1 cellular context compared by ENCODE assay signal in the genomic region with DNA sequence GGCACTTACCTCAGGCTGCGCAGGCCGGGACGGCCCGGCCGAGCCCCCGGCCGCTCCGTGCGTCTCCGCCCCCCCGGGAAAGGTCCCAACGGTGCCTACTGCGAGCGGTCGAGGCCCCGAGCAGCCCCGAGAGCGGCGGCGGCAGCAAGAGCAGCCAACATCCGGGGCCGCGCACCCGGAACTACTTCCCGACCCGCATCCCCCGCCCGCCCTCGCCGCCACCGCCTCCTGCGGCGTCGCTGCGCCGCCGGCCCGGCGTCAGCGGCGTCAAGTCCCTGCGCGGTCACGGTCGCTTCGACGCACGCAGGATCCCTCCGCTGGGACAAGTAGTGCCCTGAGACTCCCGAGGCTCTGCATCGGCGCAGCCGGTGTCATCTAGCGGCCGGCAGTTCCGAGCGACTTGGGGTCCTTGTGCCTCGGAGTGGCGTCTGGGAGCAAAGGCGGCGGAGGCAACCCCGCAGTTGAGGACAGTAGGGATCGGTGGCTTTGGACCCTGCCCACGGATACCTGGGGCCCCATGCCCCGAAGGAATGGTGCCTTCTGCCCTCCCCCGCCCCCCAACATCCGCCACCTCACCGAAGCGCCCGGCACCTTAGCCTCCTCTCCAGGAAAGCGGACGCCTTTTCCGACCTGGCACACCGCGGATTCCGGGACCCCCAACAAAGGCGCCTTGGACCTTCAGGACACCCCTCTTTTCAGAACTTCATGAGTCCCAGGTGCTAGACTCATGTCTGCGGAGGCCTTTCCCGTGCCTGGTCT.
TF ChIP-seq lines count a peak whose summit lies in the region.

A gene (minus strand): TSS at position 186 of the 759 bp plus-strand sequence. CDS start 24,142 bp downstream, outside the sequence.

TF ChIP-seq in K562, 482 proteins besides CTCF, POLR2A, EP300 and RAD21 (continued from another document and continues in another):
- TF ChIP-seq, protein P1, sequence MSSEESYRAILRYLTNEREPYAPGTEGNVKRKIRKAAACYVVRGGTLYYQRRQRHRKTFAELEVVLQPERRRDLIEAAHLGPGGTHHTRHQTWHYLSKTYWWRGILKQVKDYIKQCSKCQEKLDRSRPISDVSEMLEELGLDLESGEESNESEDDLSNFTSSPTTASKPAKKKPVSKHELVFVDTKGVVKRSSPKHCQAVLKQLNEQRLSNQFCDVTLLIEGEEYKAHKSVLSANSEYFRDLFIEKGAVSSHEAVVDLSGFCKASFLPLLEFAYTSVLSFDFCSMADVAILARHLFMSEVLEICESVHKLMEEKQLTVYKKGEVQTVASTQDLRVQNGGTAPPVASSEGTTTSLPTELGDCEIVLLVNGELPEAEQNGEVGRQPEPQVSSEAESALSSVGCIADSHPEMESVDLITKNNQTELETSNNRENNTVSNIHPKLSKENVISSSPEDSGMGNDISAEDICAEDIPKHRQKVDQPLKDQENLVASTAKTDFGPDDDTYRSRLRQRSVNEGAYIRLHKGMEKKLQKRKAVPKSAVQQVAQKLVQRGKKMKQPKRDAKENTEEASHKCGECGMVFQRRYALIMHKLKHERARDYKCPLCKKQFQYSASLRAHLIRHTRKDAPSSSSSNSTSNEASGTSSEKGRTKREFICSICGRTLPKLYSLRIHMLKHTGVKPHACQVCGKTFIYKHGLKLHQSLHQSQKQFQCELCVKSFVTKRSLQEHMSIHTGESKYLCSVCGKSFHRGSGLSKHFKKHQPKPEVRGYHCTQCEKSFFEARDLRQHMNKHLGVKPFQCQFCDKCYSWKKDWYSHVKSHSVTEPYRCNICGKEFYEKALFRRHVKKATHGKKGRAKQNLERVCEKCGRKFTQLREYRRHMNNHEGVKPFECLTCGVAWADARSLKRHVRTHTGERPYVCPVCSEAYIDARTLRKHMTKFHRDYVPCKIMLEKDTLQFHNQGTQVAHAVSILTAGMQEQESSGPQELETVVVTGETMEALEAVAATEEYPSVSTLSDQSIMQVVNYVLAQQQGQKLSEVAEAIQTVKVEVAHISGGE (CRISPR knock-in tag; IDR thresholded peaks at IDR 0.05): 0 out of 6 replicates have a peak, but pooled peaks of 1 of the 3 experiments have one; percentile 62
- TF ChIP-seq SRSF7 (optimal IDR thresholded peaks at IDR 0.05; ENCODE audit: low read depth, low read length) (no peak), NCOR1 (IDR thresholded peaks at IDR 0.05) (peak; percentile 54; the same call in 1 of the 2 replicates), ZBTB8A (IDR thresholded peaks at IDR 0.05; ENCODE audit: partially characterized antibody) (no peak), ZBTB17 (CRISPR knock-in tag; IDR thresholded peaks at IDR 0.05) (no peak), STAG1 (CRISPR knock-in tag; IDR thresholded peaks at IDR 0.05; ENCODE audit: borderline replicate concordance) (peak; percentile 49; the same call in 1 of the 2 replicates), SMAD4 (CRISPR knock-in tag; conservative IDR thresholded peaks at IDR 0.05) (peak; percentile 87), TBL1XR1 (IDR thresholded peaks at IDR 0.05; ENCODE audit: low read length in 2 of 2) (peak; percentile 57 to 82; a peak in 3 of 4 replicates), ZKSCAN8 (CRISPR knock-in tag; IDR thresholded peaks at IDR 0.05) (no peak), ZNF217 (CRISPR knock-in tag; IDR thresholded peaks at IDR 0.05) (no peak), ZNF239 (CRISPR knock-in tag; IDR thresholded peaks at IDR 0.05) (no peak; the same call in 1 of the 2 replicates), MXI1 (IDR thresholded peaks at IDR 0.05; ENCODE audit: low read depth, low read length) (0 out of 2 replicates have a peak, but pooled peaks have one; percentile 21), CCAR2 (IDR thresholded peaks at IDR 0.05; ENCODE audit: low read depth, low read length) (no peak), MED1 (CRISPR knock-in tag; IDR thresholded peaks at IDR 0.05; ENCODE audit: borderline replicate concordance) (peak; percentile 83; the same call in 1 of the 2 replicates), ZBED1 (IDR thresholded peaks at IDR 0.05) (peak; percentile 79; the same call in 1 of the 2 replicates), TAF15 (IDR thresholded peaks at IDR 0.05; ENCODE audit: low read depth, low read length) (no peak), HNRNPH1 (optimal IDR thresholded peaks at IDR 0.05; ENCODE audit: low read depth, low read length) (no peak), FOXP1 (CRISPR knock-in tag; IDR thresholded peaks at IDR 0.05) (peak; percentile 67; the same call in 1 of the 2 replicates), ZNF75A (CRISPR knock-in tag; IDR thresholded peaks at IDR 0.05) (no peak), ZEB2 (IDR thresholded peaks at IDR 0.05) (peak; percentile 53; the same call in 1 of the 2 replicates), ZNF184 (CRISPR knock-in tag; IDR thresholded peaks at IDR 0.05) (no peak), U2AF1 (optimal IDR thresholded peaks at IDR 0.05; ENCODE audit: low read depth, low read length) (no peak), NCOA1 (IDR thresholded peaks at IDR 0.05; ENCODE audit: low read depth) (no peak; the same call in 1 of the 2 replicates), PURB (CRISPR knock-in tag; IDR thresholded peaks at IDR 0.05; ENCODE audit: low read depth) (no peak), CAMTA2 (CRISPR knock-in tag; conservative IDR thresholded peaks at IDR 0.05) (0 out of 2 replicates have a peak, but pooled peaks have one; percentile 38), TGIF2 (CRISPR knock-in tag; IDR thresholded peaks at IDR 0.05) (peak; percentile 30; the same call in 1 of the 2 replicates)
- TF ChIP-seq, protein P2, sequence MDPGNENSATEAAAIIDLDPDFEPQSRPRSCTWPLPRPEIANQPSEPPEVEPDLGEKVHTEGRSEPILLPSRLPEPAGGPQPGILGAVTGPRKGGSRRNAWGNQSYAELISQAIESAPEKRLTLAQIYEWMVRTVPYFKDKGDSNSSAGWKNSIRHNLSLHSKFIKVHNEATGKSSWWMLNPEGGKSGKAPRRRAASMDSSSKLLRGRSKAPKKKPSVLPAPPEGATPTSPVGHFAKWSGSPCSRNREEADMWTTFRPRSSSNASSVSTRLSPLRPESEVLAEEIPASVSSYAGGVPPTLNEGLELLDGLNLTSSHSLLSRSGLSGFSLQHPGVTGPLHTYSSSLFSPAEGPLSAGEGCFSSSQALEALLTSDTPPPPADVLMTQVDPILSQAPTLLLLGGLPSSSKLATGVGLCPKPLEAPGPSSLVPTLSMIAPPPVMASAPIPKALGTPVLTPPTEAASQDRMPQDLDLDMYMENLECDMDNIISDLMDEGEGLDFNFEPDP (CRISPR knock-in tag; IDR thresholded peaks at IDR 0.05): no peak
- TF ChIP-seq, protein P3, sequence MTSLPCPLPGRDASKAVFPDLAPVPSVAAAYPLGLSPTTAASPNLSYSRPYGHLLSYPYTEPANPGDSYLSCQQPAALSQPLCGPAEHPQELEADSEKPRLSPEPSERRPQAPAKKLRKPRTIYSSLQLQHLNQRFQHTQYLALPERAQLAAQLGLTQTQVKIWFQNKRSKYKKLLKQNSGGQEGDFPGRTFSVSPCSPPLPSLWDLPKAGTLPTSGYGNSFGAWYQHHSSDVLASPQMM (CRISPR knock-in tag; IDR thresholded peaks at IDR 0.05): no peak
- TF ChIP-seq, protein P4, sequence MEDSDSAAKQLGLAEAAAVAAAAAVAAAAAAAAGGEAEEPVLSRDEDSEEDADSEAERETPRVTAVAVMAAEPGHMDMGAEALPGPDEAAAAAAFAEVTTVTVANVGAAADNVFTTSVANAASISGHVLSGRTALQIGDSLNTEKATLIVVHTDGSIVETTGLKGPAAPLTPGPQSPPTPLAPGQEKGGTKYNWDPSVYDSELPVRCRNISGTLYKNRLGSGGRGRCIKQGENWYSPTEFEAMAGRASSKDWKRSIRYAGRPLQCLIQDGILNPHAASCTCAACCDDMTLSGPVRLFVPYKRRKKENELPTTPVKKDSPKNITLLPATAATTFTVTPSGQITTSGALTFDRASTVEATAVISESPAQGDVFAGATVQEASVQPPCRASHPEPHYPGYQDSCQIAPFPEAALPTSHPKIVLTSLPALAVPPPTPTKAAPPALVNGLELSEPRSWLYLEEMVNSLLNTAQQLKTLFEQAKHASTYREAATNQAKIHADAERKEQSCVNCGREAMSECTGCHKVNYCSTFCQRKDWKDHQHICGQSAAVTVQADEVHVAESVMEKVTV (CRISPR knock-in tag; IDR thresholded peaks at IDR 0.05): peak; percentile 28; the same call in 1 of the 2 replicates
- TF ChIP-seq, protein P5, sequence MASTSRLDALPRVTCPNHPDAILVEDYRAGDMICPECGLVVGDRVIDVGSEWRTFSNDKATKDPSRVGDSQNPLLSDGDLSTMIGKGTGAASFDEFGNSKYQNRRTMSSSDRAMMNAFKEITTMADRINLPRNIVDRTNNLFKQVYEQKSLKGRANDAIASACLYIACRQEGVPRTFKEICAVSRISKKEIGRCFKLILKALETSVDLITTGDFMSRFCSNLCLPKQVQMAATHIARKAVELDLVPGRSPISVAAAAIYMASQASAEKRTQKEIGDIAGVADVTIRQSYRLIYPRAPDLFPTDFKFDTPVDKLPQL (IDR thresholded peaks at IDR 0.05; ENCODE audit: extremely low read depth, insufficient read length): peak; percentile 41
- TF ChIP-seq, protein P6, sequence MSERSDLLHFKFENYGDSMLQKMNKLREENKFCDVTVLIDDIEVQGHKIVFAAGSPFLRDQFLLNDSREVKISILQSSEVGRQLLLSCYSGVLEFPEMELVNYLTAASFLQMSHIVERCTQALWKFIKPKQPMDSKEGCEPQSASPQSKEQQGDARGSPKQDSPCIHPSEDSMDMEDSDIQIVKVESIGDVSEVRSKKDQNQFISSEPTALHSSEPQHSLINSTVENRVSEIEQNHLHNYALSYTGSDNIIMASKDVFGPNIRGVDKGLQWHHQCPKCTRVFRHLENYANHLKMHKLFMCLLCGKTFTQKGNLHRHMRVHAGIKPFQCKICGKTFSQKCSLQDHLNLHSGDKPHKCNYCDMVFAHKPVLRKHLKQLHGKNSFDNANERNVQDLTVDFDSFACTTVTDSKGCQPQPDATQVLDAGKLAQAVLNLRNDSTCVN (CRISPR knock-in tag; IDR thresholded peaks at IDR 0.05): no peak
- TF ChIP-seq, protein P7, sequence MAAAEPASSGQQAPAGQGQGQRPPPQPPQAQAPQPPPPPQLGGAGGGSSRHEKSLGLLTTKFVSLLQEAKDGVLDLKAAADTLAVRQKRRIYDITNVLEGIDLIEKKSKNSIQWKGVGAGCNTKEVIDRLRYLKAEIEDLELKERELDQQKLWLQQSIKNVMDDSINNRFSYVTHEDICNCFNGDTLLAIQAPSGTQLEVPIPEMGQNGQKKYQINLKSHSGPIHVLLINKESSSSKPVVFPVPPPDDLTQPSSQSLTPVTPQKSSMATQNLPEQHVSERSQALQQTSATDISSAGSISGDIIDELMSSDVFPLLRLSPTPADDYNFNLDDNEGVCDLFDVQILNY (CRISPR knock-in tag; IDR thresholded peaks at IDR 0.05): no peak
- TF ChIP-seq, protein P8, sequence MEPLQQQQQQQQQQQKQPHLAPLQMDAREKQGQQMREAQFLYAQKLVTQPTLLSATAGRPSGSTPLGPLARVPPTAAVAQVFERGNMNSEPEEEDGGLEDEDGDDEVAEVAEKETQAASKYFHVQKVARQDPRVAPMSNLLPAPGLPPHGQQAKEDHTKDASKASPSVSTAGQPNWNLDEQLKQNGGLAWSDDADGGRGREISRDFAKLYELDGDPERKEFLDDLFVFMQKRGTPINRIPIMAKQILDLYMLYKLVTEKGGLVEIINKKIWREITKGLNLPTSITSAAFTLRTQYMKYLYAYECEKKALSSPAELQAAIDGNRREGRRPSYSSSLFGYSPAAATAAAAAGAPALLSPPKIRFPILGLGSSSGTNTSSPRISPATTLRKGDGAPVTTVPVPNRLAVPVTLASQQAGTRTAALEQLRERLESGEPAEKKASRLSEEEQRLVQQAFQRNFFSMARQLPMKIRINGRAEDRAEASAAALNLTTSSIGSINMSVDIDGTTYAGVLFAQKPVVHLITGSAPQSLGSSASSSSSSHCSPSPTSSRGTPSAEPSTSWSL (CRISPR knock-in tag; IDR thresholded peaks at IDR 0.05; ENCODE audit: borderline replicate concordance): no peak
- TF ChIP-seq, protein P9, sequence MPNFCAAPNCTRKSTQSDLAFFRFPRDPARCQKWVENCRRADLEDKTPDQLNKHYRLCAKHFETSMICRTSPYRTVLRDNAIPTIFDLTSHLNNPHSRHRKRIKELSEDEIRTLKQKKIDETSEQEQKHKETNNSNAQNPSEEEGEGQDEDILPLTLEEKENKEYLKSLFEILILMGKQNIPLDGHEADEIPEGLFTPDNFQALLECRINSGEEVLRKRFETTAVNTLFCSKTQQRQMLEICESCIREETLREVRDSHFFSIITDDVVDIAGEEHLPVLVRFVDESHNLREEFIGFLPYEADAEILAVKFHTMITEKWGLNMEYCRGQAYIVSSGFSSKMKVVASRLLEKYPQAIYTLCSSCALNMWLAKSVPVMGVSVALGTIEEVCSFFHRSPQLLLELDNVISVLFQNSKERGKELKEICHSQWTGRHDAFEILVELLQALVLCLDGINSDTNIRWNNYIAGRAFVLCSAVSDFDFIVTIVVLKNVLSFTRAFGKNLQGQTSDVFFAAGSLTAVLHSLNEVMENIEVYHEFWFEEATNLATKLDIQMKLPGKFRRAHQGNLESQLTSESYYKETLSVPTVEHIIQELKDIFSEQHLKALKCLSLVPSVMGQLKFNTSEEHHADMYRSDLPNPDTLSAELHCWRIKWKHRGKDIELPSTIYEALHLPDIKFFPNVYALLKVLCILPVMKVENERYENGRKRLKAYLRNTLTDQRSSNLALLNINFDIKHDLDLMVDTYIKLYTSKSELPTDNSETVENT (CRISPR knock-in tag; IDR thresholded peaks at IDR 0.05): peak; percentile 79
- TF ChIP-seq, protein P10, sequence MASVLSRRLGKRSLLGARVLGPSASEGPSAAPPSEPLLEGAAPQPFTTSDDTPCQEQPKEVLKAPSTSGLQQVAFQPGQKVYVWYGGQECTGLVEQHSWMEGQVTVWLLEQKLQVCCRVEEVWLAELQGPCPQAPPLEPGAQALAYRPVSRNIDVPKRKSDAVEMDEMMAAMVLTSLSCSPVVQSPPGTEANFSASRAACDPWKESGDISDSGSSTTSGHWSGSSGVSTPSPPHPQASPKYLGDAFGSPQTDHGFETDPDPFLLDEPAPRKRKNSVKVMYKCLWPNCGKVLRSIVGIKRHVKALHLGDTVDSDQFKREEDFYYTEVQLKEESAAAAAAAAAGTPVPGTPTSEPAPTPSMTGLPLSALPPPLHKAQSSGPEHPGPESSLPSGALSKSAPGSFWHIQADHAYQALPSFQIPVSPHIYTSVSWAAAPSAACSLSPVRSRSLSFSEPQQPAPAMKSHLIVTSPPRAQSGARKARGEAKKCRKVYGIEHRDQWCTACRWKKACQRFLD (CRISPR knock-in tag; IDR thresholded peaks at IDR 0.05): peak; percentile 90
- TF ChIP-seq, protein P11, sequence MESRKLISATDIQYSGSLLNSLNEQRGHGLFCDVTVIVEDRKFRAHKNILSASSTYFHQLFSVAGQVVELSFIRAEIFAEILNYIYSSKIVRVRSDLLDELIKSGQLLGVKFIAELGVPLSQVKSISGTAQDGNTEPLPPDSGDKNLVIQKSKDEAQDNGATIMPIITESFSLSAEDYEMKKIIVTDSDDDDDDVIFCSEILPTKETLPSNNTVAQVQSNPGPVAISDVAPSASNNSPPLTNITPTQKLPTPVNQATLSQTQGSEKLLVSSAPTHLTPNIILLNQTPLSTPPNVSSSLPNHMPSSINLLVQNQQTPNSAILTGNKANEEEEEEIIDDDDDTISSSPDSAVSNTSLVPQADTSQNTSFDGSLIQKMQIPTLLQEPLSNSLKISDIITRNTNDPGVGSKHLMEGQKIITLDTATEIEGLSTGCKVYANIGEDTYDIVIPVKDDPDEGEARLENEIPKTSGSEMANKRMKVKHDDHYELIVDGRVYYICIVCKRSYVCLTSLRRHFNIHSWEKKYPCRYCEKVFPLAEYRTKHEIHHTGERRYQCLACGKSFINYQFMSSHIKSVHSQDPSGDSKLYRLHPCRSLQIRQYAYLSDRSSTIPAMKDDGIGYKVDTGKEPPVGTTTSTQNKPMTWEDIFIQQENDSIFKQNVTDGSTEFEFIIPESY (CRISPR knock-in tag; IDR thresholded peaks at IDR 0.05): no peak
